In the genomic region with DNA sequence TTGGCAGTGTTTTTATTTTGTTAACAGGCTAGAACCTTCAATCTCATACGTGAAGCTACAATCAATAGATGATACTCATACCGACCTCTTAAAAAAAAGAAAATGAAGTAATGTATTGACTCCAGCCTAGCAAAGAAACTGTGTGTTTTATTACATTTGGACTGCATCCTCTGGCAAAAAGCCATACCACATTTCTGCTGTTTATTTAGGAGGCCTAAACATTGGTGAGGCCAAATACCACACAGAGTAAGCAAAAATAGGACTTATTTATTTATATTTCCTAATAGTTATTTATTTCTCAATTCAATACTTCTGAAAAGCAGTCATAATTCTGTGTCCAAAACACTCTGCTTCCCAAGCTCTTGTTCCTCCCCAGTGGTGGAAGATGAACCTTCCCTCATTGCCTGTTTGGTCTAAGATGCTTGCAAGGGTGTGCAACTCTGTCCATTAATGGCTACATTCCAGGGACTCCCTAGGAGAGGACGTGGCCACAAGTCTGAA, we compare ENCODE assay signal across 18 cellular contexts.
DNase-seq lines count a peak whose midpoint lies in the region; ATAC-seq and TF ChIP-seq lines count a peak whose summit lies in the region.
"Had no signal": no experiment of that assay in that cellular context is flagged by ENCODE, and none has a peak within 500 bp of the region (broad histone marks: within the 10 kb centered on the region; RNA-seq: fewer than 3 reads in every experiment).

No MANE protein-coding gene starts in this region.

- peak; percentile 38 for TF ChIP-seq CTCF in choroid plexus epithelial cell (conservative IDR thresholded peaks at IDR 0.05; ENCODE audit: low read depth, low read length)

- no peak overlapping the region for H3K4me3 ChIP-seq in choroid plexus epithelial cell (ENCODE audit: low read depth, low read length)
- H3K4me3 ChIP-seq: coronary artery had no signal

- peak; percentile 42 for DNase-seq in AG08395 (ENCODE audit: low spot score)
- DNase-seq in M059J (ENCODE audit: low read depth) = peak; percentile 55
- DNase-seq in choroid plexus epithelial cell (ENCODE audit: low read depth) = peak; percentile 84
- DNase-seq in iris pigment epithelial cell (ENCODE audit: low read depth) = peak; percentile 69
- DNase-seq in NCI-H2227 (lab: John Stamatoyannopoulos, UW; ENCODE audit: unreplicated experiment) = no peak
- DNase-seq: activated CD4-positive, CD25-positive, alpha-beta regulatory T cell; amygdala; CD4-positive, CD25-positive, alpha-beta regulatory T cell; hippocampal formation; kidney glomerular epithelial cell; NCI-H446 treated with DMSO at 0.1 percent for 48 hours; stimulated activated naive CD8-positive, alpha-beta T cell treated with anti-CD3 and anti-CD28 coated beads, Interleukin-15, Interleukin-2, amounts not matched to agents 100 U/mL and 50 U/mL, for 24 hours; T-helper 2 cell had no signal

- ATAC-seq in HG03442 (IDR thresholded peaks at IDR 0.05; ENCODE audit: unreplicated experiment) (no peak), HG03175 (IDR thresholded peaks at IDR 0.05; ENCODE audit: unreplicated experiment) (no peak), GM18870 (IDR thresholded peaks at IDR 0.05; ENCODE audit: unreplicated experiment) (no peak)
- ATAC-seq: HCT116; stimulated activated naive CD8-positive, alpha-beta T cell treated with anti-CD3 and anti-CD28 coated beads, Interleukin-15, Interleukin-2, amounts not matched to agents 100 U/mL and 50 U/mL, for 24 hours had no signal
